ENCODE assay signal across 8 cellular contexts in genomic region chr5:38555354-38556114, GRCh38. TPM values are rescaled to one million over a fixed set of nuclear protein-coding genes. Genes with fewer than 3 reads are reported as not detected.
A peak's percentile ranks its signal among the peaks of the same experiment; 100 is the strongest.
DNase-seq lines count a peak whose midpoint lies in the region; ATAC-seq and TF ChIP-seq lines count a peak whose summit lies in the region.

No MANE protein-coding gene starts in this region.

- no peak overlapping the region for H2BK5ac ChIP-seq in trophoblast cell (ENCODE audit: low read depth, low read length, poor library complexity)

- H3K18ac ChIP-seq in trophoblast cell (ENCODE audit: low read length), result peak overlapping the region; percentile 49

- H2BK120ac ChIP-seq in trophoblast cell (ENCODE audit: insufficient read depth, low read length, poor library complexity), result peak overlapping the region; percentile 57

- peaks cover 11% of the 10 kb centered on the region for H3K4me1 ChIP-seq in RWPE2 (ENCODE audit: insufficient read depth, poor library complexity, severe bottlenecking)
- H3K4me1 ChIP-seq in esophagus squamous epithelium, result peaks cover 0 to 30% (median 0%) of the 10 kb centered on the region in 3 donors
- H3K4me1 ChIP-seq in trophoblast cell (ENCODE audit: control insufficient read depth in 1 of 2, insufficient read depth in 2 of 2, low read length in 2 of 2), result peaks cover 1 to 6% of the 10 kb centered on the region in 2 experiments

- no peaks in the 10 kb centered on the region for H3K9me3 ChIP-seq in RWPE2 (ENCODE audit: severe bottlenecking)
- no peaks in the 10 kb centered on the region for H3K9me3 ChIP-seq in esophagus squamous epithelium
- H3K9me3 ChIP-seq in trophoblast cell (ENCODE audit: insufficient read depth, low read depth, low read length), result no peaks in the 10 kb centered on the region

- peaks cover 10% of the 10 kb centered on the region for H3K79me2 ChIP-seq in trophoblast cell (ENCODE audit: control insufficient read depth, insufficient read depth, low read length, poor library complexity)

- no peak overlapping the region for H3K23ac ChIP-seq in trophoblast cell (ENCODE audit: low read length)

- H3K27me3 ChIP-seq in RWPE2 (ENCODE audit: insufficient read depth, poor library complexity, severe bottlenecking), result peaks cover 6% of the 10 kb centered on the region
- peaks cover 0 to 16% (median 0%) of the 10 kb centered on the region in 4 donors for H3K27me3 ChIP-seq in esophagus squamous epithelium
- no peaks in the 10 kb centered on the region for H3K27me3 ChIP-seq in trophoblast cell (ENCODE audit: insufficient read depth, low read length)

- no peak for TF ChIP-seq POLR2A in esophagus squamous epithelium (IDR thresholded peaks at IDR 0.05)

- H3K36me3 ChIP-seq in RWPE2 (ENCODE audit: low read depth), result no peaks in the 10 kb centered on the region
- H3K36me3 ChIP-seq in esophagus squamous epithelium, result no peaks in the 10 kb centered on the region
- H3K36me3 ChIP-seq in trophoblast cell (ENCODE audit: control insufficient read depth in 1 of 2, insufficient read depth in 2 of 2, low read length in 2 of 2), result no peaks in the 10 kb centered on the region

- peak overlapping the region; percentile 62 for H3K4me2 ChIP-seq in trophoblast cell (ENCODE audit: low read length)

- WGBS in esophagus squamous epithelium, 2 donors, result 16% methylated on average over 11 of the region's 12 CpGs
- WGBS in trophoblast cell (ENCODE audit: extremely low coverage, insufficient coverage, insufficient read length), result no CpG with 5 or more reads among the region's 12 CpGs

- DNase-seq in ELF-1 (ENCODE audit: low read depth, low spot score) (peak; percentile 37), RWPE2 (ENCODE audit: low spot score) (no peak), esophagus squamous epithelium (lab: John Stamatoyannopoulos, UW) (no peak), trophoblast cell (peak in 1 of 2 donors; percentile 17)
- no peak for DNase-seq in activated effector memory CD4-positive, alpha-beta T cell treated with anti-CD3 and anti-CD28 coated beads, Interleukin-2, amount 50 U/mL, for 16 hours
- no peak for DNase-seq in activated CD4-positive, alpha-beta T cell treated with anti-CD3 and anti-CD28 coated beads, Interleukin-2, amount 50 U/mL, for 48 hours

- no peak overlapping the region for H2AK5ac ChIP-seq in trophoblast cell (ENCODE audit: low read length)

- H3K79me1 ChIP-seq in trophoblast cell (ENCODE audit: low read length), result peaks cover 12% of the 10 kb centered on the region

- H4K8ac ChIP-seq in trophoblast cell (ENCODE audit: low read depth, low read length), result no peak overlapping the region

- peak overlapping the region; percentile 89 for H3K4me3 ChIP-seq in RWPE2 (ENCODE audit: severe bottlenecking)
- peak overlapping the region; percentile 80 to 94 (median 86) for H3K4me3 ChIP-seq in esophagus squamous epithelium
- H3K4me3 ChIP-seq in trophoblast cell (ENCODE audit: low read depth, low read length), result peak overlapping the region; percentile 80

- H3K14ac ChIP-seq in trophoblast cell (ENCODE audit: low read length), result peak overlapping the region; percentile 35

- peak overlapping the region; percentile 74 for H4K91ac ChIP-seq in trophoblast cell (ENCODE audit: low read depth, low read length)

- no peak overlapping the region for H4K12ac ChIP-seq in trophoblast cell (ENCODE audit: low read depth, low read length)

- intact Hi-C loops in esophagus squamous epithelium (cut with DNase I), result loop anchor here (10.0 kb wide), 2 partner anchors 111 to 249 kb away; no protein-coding TSS in a partner anchor

- peak overlapping the region; percentile 11 for H2BK12ac ChIP-seq in trophoblast cell (ENCODE audit: low read length)

- ATAC-seq in RWPE2 (ENCODE audit: low read depth), result no peak
- no peak for ATAC-seq in HG03520 (IDR thresholded peaks at IDR 0.05; ENCODE audit: unreplicated experiment)
- ATAC-seq in GM18909 (IDR thresholded peaks at IDR 0.05; ENCODE audit: poor library complexity, unreplicated experiment), result no peak

- H2AFZ ChIP-seq in trophoblast cell (ENCODE audit: insufficient read depth, low read length, poor library complexity), result peak overlapping the region; percentile 10

- H3K9ac ChIP-seq in trophoblast cell (ENCODE audit: low read length), result peak overlapping the region; percentile 63

- H3K27ac ChIP-seq in RWPE2 (ENCODE audit: poor library complexity, severe bottlenecking) (no peak overlapping the region), esophagus squamous epithelium (peak overlapping the region; percentile 76 to 97 (median 92)), trophoblast cell (ENCODE audit: low read depth, low read length) (no peak overlapping the region)

- TF ChIP-seq CTCF in RWPE2 (IDR thresholded peaks at IDR 0.05; ENCODE audit: poor library complexity, severe bottlenecking), result no peak
- TF ChIP-seq CTCF in esophagus squamous epithelium (IDR thresholded peaks at IDR 0.05), result no peak

- peak overlapping the region; percentile 37 for H3K4ac ChIP-seq in trophoblast cell (ENCODE audit: low read depth, low read length)

RNA-seq across cellular contexts. Expression of gene LIFR, which starts 0.9 kb away (rescaled TPM):
- total RNA-seq in esophagus squamous epithelium, result 10 to 100 TPM in 2 of 4 donors, 1 to 10 TPM in 2; 3.1 to 72.9 (median 16.9) TPM
- polyA plus RNA-seq in trophoblast cell (2013), result 16.6 and 16.7 TPM in 2 replicates

Comparison
In these comparisons a context has a peak if more than half of its experiments do, and no peak if none do; other contexts are left out.
1. H3K27ac ChIP-seq: peak in esophagus squamous epithelium (4 of 4); none in RWPE2 (single experiment) and trophoblast cell (single experiment).
2. Peak in every context shown above with its lines, with median percentiles within 50 percentile points of each other: H3K4me3 ChIP-seq.